ENCODE assay signal across 8 cellular contexts in genomic region chr14:32201196-32201815, GRCh38. TPM values are rescaled to one million over a fixed set of nuclear protein-coding genes. Genes with fewer than 3 reads are reported as not detected.
DNase-seq lines count a peak whose midpoint lies in the region; ATAC-seq and TF ChIP-seq lines count a peak whose summit lies in the region.

No MANE protein-coding gene starts in this region.

- H3K4me1 ChIP-seq in lung (ENCODE audit: control insufficient read depth in 2 of 2, insufficient read depth in 2 of 2, low read length in 2 of 2) = peaks cover 0 to 2% of the 10 kb centered on the region in 2 donors

- WGBS in lung, 2 donors = 0% methylated on average over 46 of the region's 46 CpGs

- peak; percentile 60 for ATAC-seq in GM18909 (IDR thresholded peaks at IDR 0.05; ENCODE audit: poor library complexity, unreplicated experiment)
- ATAC-seq in HG03175 (IDR thresholded peaks at IDR 0.05; ENCODE audit: unreplicated experiment) = peak; percentile 60
- peak; percentile 81 for ATAC-seq in lung (ENCODE audit: insufficient read depth, low FRiP score)

- peak overlapping the region; percentile 51 to 92 (median 75) for H3K4me3 ChIP-seq in dorsolateral prefrontal cortex
- H3K4me3 ChIP-seq in lung = peak overlapping the region; percentile 84

- H3K27ac ChIP-seq in dorsolateral prefrontal cortex = peak overlapping the region; percentile 28 to 98 (median 88)
- peak overlapping the region; percentile 88 to 92 for H3K27ac ChIP-seq in lung (ENCODE audit: low read depth in 1 of 2, low read length in 1 of 2)

- H3K36me3 ChIP-seq in lung (ENCODE audit: control insufficient read depth in 2 of 2, insufficient read depth in 2 of 2, low read length in 2 of 2) = no peaks in the 10 kb centered on the region

- intact Hi-C loops in dorsolateral prefrontal cortex (cut with DNase I) = loop anchor here in 1 of 2 donors (2.0 to 5.0 kb wide), 2 partner anchors 51 to 125 kb away; partner anchors contain the start of gene ARHGAP5

- no peaks in the 10 kb centered on the region for H3K9me3 ChIP-seq in lung (ENCODE audit: control insufficient read depth in 2 of 2, insufficient read depth in 1 of 2, low read length in 1 of 2)

- DNase-seq in A172 (ENCODE audit: low spot score) = peak; percentile 19
- DNase-seq in NCI-H345 (lab: John Stamatoyannopoulos, UW) = peak; percentile 93
- DNase-seq in activated CD4-positive, alpha-beta T cell treated with anti-CD3 and anti-CD28 coated beads, Interleukin-2, amount 50 U/mL, for 48 hours = peak; percentile 84 to 85
- peak; percentile 59 to 89 (median 70) for DNase-seq in dorsolateral prefrontal cortex
- peak; percentile 88 for DNase-seq in lung (ENCODE audit: low spot score)
- peak in 2 of 3 donors; percentile 29 to 61 for DNase-seq in stimulated activated CD4-positive, alpha-beta T cell treated with anti-CD3 and anti-CD28 coated beads, TNF-alpha, amount 100 ng/mL, for 1 hour (ENCODE audit: low read depth in 3 of 3, low spot score in 1 of 3)

- peak in 2 of 56 donors; percentile 8 to 20 for TF ChIP-seq CTCF in dorsolateral prefrontal cortex (IDR thresholded peaks at IDR 0.05 in 54 of 56, conservative IDR thresholded peaks at IDR 0.05 in 2 of 56; ENCODE audit: low read depth in 1 of 56, partially characterized antibody in 56 of 56)
- TF ChIP-seq CTCF in lung (IDR thresholded peaks at IDR 0.05; ENCODE audit: control extremely low read depth, extremely low read depth) = no peak

- H3K27me3 ChIP-seq in dorsolateral prefrontal cortex (no peaks in the 10 kb centered on the region), lung (ENCODE audit: control insufficient read depth, insufficient read depth) (no peaks in the 10 kb centered on the region)

RNA-seq across cellular contexts. Expression of gene RNU6-7, which starts 0.5 kb away (rescaled TPM):
- not detected in 2 replicates for total RNA-seq in A172 (2014; rRNA removed; shearing (Covaris generic))
- total RNA-seq in dorsolateral prefrontal cortex (not detected), lung (not detected)
- not detected for polyA plus RNA-seq in lung

RNA-seq across cellular contexts. Expression of gene RNU6-8, which starts 1.8 kb away (rescaled TPM):
- total RNA-seq in A172 (2014; rRNA removed; shearing (Covaris generic)) = not detected in 2 replicates
- total RNA-seq in dorsolateral prefrontal cortex = not detected
- not detected for total RNA-seq in lung
- polyA plus RNA-seq in lung = not detected

Comparison
In these comparisons a context has a peak if more than half of its experiments do, and no peak if none do; other contexts are left out.
1. Peak in every context shown above with its lines: DNase-seq, ATAC-seq, H3K4me3 ChIP-seq and H3K27ac ChIP-seq.
2. DNase-seq: peak in every context shown above with its lines; median percentile 93 in NCI-H345; 88 in lung; 84 in activated CD4-positive, alpha-beta T cell treated with anti-CD3 and anti-CD28 coated beads, Interleukin-2, amount 50 U/mL, for 48 hours; 70 in dorsolateral prefrontal cortex; 45 in stimulated activated CD4-positive, alpha-beta T cell treated with anti-CD3 and anti-CD28 coated beads, TNF-alpha, amount 100 ng/mL, for 1 hour; 19 in A172.